9 cellular contexts compared by ENCODE assay signal in the genomic region with DNA sequence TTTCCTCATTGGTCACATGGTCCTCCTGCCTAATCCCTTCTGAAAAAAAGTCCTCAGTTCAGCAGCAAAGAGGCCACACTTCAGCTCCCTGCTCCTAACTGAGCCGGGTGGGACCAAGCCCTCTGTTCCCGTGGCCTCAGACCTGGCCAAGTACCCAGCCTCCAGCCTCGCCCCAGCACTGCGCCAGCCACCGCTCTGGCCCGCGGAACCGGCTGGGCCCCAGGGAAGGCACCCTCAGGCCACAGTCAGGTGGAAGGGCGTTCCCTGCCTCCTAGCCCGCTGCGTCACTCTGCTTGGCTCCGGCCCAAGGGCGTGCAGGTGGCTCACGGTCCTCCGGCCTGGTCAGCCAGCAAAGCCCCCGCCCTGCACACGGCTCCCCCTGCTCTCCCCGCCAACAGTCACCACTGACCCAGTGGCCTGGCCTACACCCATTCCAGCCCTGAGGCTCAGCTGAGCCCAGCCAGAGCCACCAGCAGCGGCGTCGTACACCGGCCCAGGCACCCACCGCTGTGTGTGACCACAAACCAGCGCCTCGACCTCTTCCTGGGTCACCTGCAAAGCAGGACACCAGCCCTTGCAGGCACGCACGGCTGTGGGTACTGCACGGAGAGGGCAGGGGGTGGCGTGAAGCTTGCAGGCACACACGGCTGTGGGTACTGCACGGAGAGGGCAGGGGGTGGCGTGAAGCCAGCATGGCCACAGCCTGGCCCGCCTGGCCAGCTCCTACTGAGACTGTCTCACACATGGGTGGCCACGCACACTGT. TPM values are rescaled to one million over a fixed set of nuclear protein-coding genes. Genes with fewer than 3 reads are reported as not detected.
DNase-seq lines count a peak whose midpoint lies in the region; ATAC-seq, FAIRE-seq and TF ChIP-seq lines count a peak whose summit lies in the region.
"Had no signal": no experiment of that assay in that cellular context is flagged by ENCODE, and none has a peak within 500 bp of the region (broad histone marks: within the 10 kb centered on the region; RNA-seq: fewer than 3 reads in every experiment).

No MANE protein-coding gene starts in this region.

- TF ChIP-seq POLR2A in endothelial cell of umbilical vein (IDR thresholded peaks at IDR 0.05; ENCODE audit: low read depth, low read length) (no peak), H54 (IDR thresholded peaks at IDR 0.05; ENCODE audit: low read depth, low read length) (no peak)

- no peak for ATAC-seq in GM19455 (IDR thresholded peaks at IDR 0.05; ENCODE audit: unreplicated experiment)
- no peak for ATAC-seq in GM19467 (IDR thresholded peaks at IDR 0.05; ENCODE audit: unreplicated experiment)

- dilution Hi-C loops in endothelial cell of umbilical vein (cut with MboI; ENCODE audit: extremely low pct_ligation_motif_present, low sequenced_read_pairs) = no loop called here

- H3K4me1 ChIP-seq in A673 (ENCODE audit: insufficient read depth, low read length, poor library complexity, severe bottlenecking) = no peaks in the 10 kb centered on the region
- no peaks in the 10 kb centered on the region for H3K4me1 ChIP-seq in endothelial cell of umbilical vein (ENCODE audit: control insufficient read depth, extremely low read depth, insufficient read depth, low read length)

- no peaks in the 10 kb centered on the region for H3K9me1 ChIP-seq in endothelial cell of umbilical vein (replicated peaks; ENCODE audit: control insufficient read depth, extremely low read depth, insufficient read depth, low read length)

- POLR2A ChIA-PET in A673 (lab: Charles Lee; ENCODE audit: low non-redundant PET) (no interaction called here), endothelial cell of umbilical vein (lab: Charles Lee) (no interaction called here)

- no peak for TF ChIP-seq CTCF in A673 (conservative IDR thresholded peaks at IDR 0.05; ENCODE audit: low read depth, low read length)
- no peak for TF ChIP-seq CTCF in endothelial cell of umbilical vein (IDR thresholded peaks at IDR 0.05; ENCODE audit: extremely low read depth in 1 of 2, insufficient read depth in 1 of 2, low read depth in 1 of 2, low read length in 2 of 2)

- H3K27ac ChIP-seq in A673 (ENCODE audit: low read depth, low read length, poor library complexity, severe bottlenecking) (peak overlapping the region; percentile 67), endothelial cell of umbilical vein (ENCODE audit: insufficient read depth, low read depth, low read length) (no peak overlapping the region)

- FAIRE-seq in endothelial cell of umbilical vein (lab: Jason Lieb, UNC) = no peak
- no peak for FAIRE-seq in H54 (lab: Jason Lieb, UNC)

- H3K4me2 ChIP-seq in endothelial cell of umbilical vein (ENCODE audit: insufficient read depth, low read length) = no peak overlapping the region

- H3K4me3 ChIP-seq in A673 (ENCODE audit: low read depth, low read length, poor library complexity, severe bottlenecking) = no peak overlapping the region
- H3K4me3 ChIP-seq in endothelial cell of umbilical vein (replicated peaks in 1 of 3; ENCODE audit: insufficient read depth in 1 of 3, low read depth in 1 of 3, low read length in 3 of 3) = no peak overlapping the region

- no peak for DNase-seq in A673 (ENCODE audit: low spot score)
- DNase-seq in NCI-H226 = peak; percentile 70
- peak; percentile 15 for DNase-seq in endothelial cell of umbilical vein (ENCODE audit: low read depth, low spot score)
- peak; percentile 87 for DNase-seq in mucosa of gallbladder (ENCODE audit: low spot score)
- DNase-seq in H54 (ENCODE audit: insufficient read length, low spot score) = no peak
- DNase-seq in NCI-H1436 treated with DMSO at 0.1 percent for 48 hours (lab: John Stamatoyannopoulos, UW) = no peak
- DNase-seq: NCI-H524 had no signal

- BruUV-seq in A673 (replicated peaks; lab: Mats Ljungman, UMichigan) (no TSS peak), endothelial cell of umbilical vein (replicated peaks; lab: Mats Ljungman, UMichigan) (no TSS peak)

- H3K9ac ChIP-seq in endothelial cell of umbilical vein (replicated peaks; ENCODE audit: extremely low read depth, insufficient read depth, low read length) = no peak overlapping the region

- no peaks in the 10 kb centered on the region for H4K20me1 ChIP-seq in endothelial cell of umbilical vein (replicated peaks; ENCODE audit: control insufficient read depth, extremely low read depth, insufficient read depth, low read length)

- CTCF ChIA-PET in A673 (lab: Charles Lee) (no interaction called here), endothelial cell of umbilical vein (lab: Charles Lee) (interaction anchor here (1.5 to 1.8 kb wide), 2 partner anchors 10 to 147 kb away, joined by 4 to 5 read pairs; no protein-coding TSS in a partner anchor)

- intact Hi-C loops in A673 (cut with micrococcal nuclease; ENCODE audit: unreplicated experiment) (no loop called here), endothelial cell of umbilical vein (cut with micrococcal nuclease) (no loop called here)

- H3K9me3 ChIP-seq in A673 (ENCODE audit: low read depth, low read length, poor library complexity, severe bottlenecking) (no peaks in the 10 kb centered on the region), endothelial cell of umbilical vein (replicated peaks; ENCODE audit: control insufficient read depth, insufficient read depth, low read length) (no peaks in the 10 kb centered on the region)

- H3K36me3 ChIP-seq in A673 (ENCODE audit: insufficient read depth, low read length, poor library complexity, severe bottlenecking) (peaks cover 48% of the 10 kb centered on the region), endothelial cell of umbilical vein (ENCODE audit: control insufficient read depth in 2 of 2, extremely low read depth in 1 of 2, insufficient read depth in 2 of 2, low read length in 2 of 2) (peaks cover 4 to 42% of the 10 kb centered on the region in 2 experiments)

- H3K27me3 ChIP-seq in A673 (replicated peaks; ENCODE audit: insufficient read depth, low read depth, low read length, poor library complexity) = no peaks in the 10 kb centered on the region
- H3K27me3 ChIP-seq in endothelial cell of umbilical vein (ENCODE audit: control insufficient read depth in 2 of 2, insufficient read depth in 2 of 2, low read length in 2 of 2) = no peaks in the 10 kb centered on the region

- H2AFZ ChIP-seq in endothelial cell of umbilical vein (ENCODE audit: low read depth, low read length) = no peak overlapping the region

- peaks cover 8% of the 10 kb centered on the region for H3K79me2 ChIP-seq in endothelial cell of umbilical vein (ENCODE audit: control insufficient read depth, insufficient read depth, low read length)

TF ChIP-seq in endothelial cell of umbilical vein, 7 proteins besides CTCF, POLR2A, EP300 and RAD21:
- no peak for TF ChIP-seq FOS (IDR thresholded peaks at IDR 0.05; ENCODE audit: borderline replicate concordance, insufficient read depth, low read length)
- no peak for TF ChIP-seq GATA2 (IDR thresholded peaks at IDR 0.05; ENCODE audit: insufficient read depth, insufficient read length, low read depth, low read length)
- TF ChIP-seq EZH2 (IDR thresholded peaks at IDR 0.05; ENCODE audit: borderline replicate concordance, low read depth, low read length, severe bottlenecking) = no peak
- no peak for TF ChIP-seq JUN (IDR thresholded peaks at IDR 0.05; ENCODE audit: borderline replicate concordance, insufficient read depth, insufficient read length, low read depth)
- TF ChIP-seq, protein P1, sequence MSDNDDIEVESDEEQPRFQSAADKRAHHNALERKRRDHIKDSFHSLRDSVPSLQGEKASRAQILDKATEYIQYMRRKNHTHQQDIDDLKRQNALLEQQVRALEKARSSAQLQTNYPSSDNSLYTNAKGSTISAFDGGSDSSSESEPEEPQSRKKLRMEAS (IDR thresholded peaks at IDR 0.05; ENCODE audit: insufficient read depth, insufficient read length) = no peak
- no peak for TF ChIP-seq POLR2AphosphoS5 (IDR thresholded peaks at IDR 0.05; ENCODE audit: insufficient read depth, low read depth, low read length)
- no peak for TF ChIP-seq MYC (IDR thresholded peaks at IDR 0.05; ENCODE audit: low read depth, low read length)

RNA-seq across cellular contexts. Expression of a gene that starts 19.4 kb away (rescaled TPM):
- total RNA-seq in A673 (2021) (81.3 and 86.2 TPM in 2 replicates), endothelial cell of umbilical vein (76.1 and 88.8 TPM in 2 replicates), mucosa of gallbladder (98.4 TPM)
- polyA plus RNA-seq in endothelial cell of umbilical vein = 68.5 and 73.6 TPM in 2 replicates
- 58.8 and 63.2 TPM in 2 replicates for polyA plus RNA-seq in endothelial cell of umbilical vein (2011; cell fraction: cytosol; rRNA removed)
- polyA plus RNA-seq in endothelial cell of umbilical vein (2011; cell fraction: nucleus; rRNA removed) = 178 and 182 TPM in 2 replicates
- 41.1 and 47.0 TPM in 2 replicates for polyA plus RNA-seq in endothelial cell of umbilical vein (2012)
- 40.6 and 59.4 TPM in 2 replicates for polyA minus RNA-seq in endothelial cell of umbilical vein
- polyA minus RNA-seq in endothelial cell of umbilical vein (2011; cell fraction: cytosol; rRNA and poly(A)+ RNA removed) = 37.3 TPM
- polyA minus RNA-seq in endothelial cell of umbilical vein (2011; cell fraction: nucleus; rRNA and poly(A)+ RNA removed) = 20.5 and 33.4 TPM in 2 replicates

RNA-seq across cellular contexts. Expression of a gene that starts 34.7 kb away (rescaled TPM):
- 56.1 and 58.9 TPM in 2 replicates for total RNA-seq in A673 (2021)
- total RNA-seq in endothelial cell of umbilical vein = 50.4 and 53.6 TPM in 2 replicates
- 30.7 and 33.5 TPM in 2 replicates for polyA plus RNA-seq in endothelial cell of umbilical vein
- polyA plus RNA-seq in endothelial cell of umbilical vein (2011; cell fraction: cytosol; rRNA removed) = 11.1 and 14.3 TPM in 2 replicates
- polyA plus RNA-seq in endothelial cell of umbilical vein (2011; cell fraction: nucleus; rRNA removed) = 189 and 237 TPM in 2 replicates
- 31.0 and 31.9 TPM in 2 replicates for polyA plus RNA-seq in endothelial cell of umbilical vein (2012)
- 13.8 and 27.1 TPM in 2 replicates for polyA minus RNA-seq in endothelial cell of umbilical vein
- 58.4 TPM for polyA minus RNA-seq in endothelial cell of umbilical vein (2011; cell fraction: cytosol; rRNA and poly(A)+ RNA removed)
- polyA minus RNA-seq in endothelial cell of umbilical vein (2011; cell fraction: nucleus; rRNA and poly(A)+ RNA removed) = 44.9 and 73.1 TPM in 2 replicates
- 31.5 TPM for total RNA-seq in mucosa of gallbladder

Comparison
In these comparisons a context has a peak if more than half of its experiments do, and no peak if none do; other contexts are left out.
1. DNase-seq: peak in NCI-H226 (single experiment), endothelial cell of umbilical vein (single experiment) and mucosa of gallbladder (single experiment); none in A673 (single experiment), H54 (single experiment) and NCI-H1436 treated with DMSO at 0.1 percent for 48 hours (single experiment).